ENCODE assay signal across 8 cellular contexts in genomic region chr9:127802576-127803443, GRCh38. TPM values are rescaled to one million over a fixed set of nuclear protein-coding genes. Genes with fewer than 3 reads are reported as not detected.
DNase-seq lines count a peak whose midpoint lies in the region; ATAC-seq and TF ChIP-seq lines count a peak whose summit lies in the region.

A gene with protein sequence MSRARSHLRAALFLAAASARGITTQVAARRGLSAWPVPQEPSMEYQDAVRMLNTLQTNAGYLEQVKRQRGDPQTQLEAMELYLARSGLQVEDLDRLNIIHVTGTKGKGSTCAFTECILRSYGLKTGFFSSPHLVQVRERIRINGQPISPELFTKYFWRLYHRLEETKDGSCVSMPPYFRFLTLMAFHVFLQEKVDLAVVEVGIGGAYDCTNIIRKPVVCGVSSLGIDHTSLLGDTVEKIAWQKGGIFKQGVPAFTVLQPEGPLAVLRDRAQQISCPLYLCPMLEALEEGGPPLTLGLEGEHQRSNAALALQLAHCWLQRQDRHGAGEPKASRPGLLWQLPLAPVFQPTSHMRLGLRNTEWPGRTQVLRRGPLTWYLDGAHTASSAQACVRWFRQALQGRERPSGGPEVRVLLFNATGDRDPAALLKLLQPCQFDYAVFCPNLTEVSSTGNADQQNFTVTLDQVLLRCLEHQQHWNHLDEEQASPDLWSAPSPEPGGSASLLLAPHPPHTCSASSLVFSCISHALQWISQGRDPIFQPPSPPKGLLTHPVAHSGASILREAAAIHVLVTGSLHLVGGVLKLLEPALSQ (plus strand): TSS chr9:127802882. CDS start chr9:127802925, 43 bp downstream.

- H3K27ac ChIP-seq in angular gyrus (ENCODE audit: low read depth, low read length) = peak within 1 kb of the TSS; percentile 91
- H3K27ac ChIP-seq in right atrium auricular region = peak within 1 kb of the TSS; percentile 93 to 96
- H3K27ac ChIP-seq in uterus = peak within 1 kb of the TSS; percentile 93 to 94

- H3K4me1 ChIP-seq in right atrium auricular region = peaks cover 0 to 27% of the 10 kb centered on the region in 2 donors
- H3K4me1 ChIP-seq in uterus = peaks cover 0 to 13% of the 10 kb centered on the region in 2 donors

- H3K27me3 ChIP-seq in right atrium auricular region = no peaks in the 10 kb centered on the region
- H3K27me3 ChIP-seq in uterus = no peaks in the 10 kb centered on the region

- H3K9me3 ChIP-seq in right atrium auricular region (no peaks in the 10 kb centered on the region), uterus (no peaks in the 10 kb centered on the region)

- H3K4me3 ChIP-seq in right atrium auricular region = peak within 1 kb of the TSS; percentile 54 to 71
- peak within 1 kb of the TSS; percentile 67 to 82 for H3K4me3 ChIP-seq in uterus

- TF ChIP-seq CTCF in GM13977 (IDR thresholded peaks at IDR 0.05; ENCODE audit: extremely low read depth, insufficient read depth, missing control alignments) (no peak), right atrium auricular region (IDR thresholded peaks at IDR 0.05) (no peak), uterus (IDR thresholded peaks at IDR 0.05) (peak in 1 of 4 experiments; percentile 21)

- intact Hi-C loops in T-helper 2 cell treated with Interferon-gamma antibody and Interleukin-4, amounts not matched to agents 100 ng/mL and 5 ng/mL, for 36 hours (cut with micrococcal nuclease) = loop anchor here (1.0 to 2.0 kb wide), 3 partner anchors 17 to 100 kb away; partner anchors contain the start of gene CDK9
- intact Hi-C loops in uterus (cut with DNase I; ENCODE audit: low total_unique reads) = no loop called here

- H3K36me3 ChIP-seq in right atrium auricular region = peaks cover 12% of the 10 kb centered on the region
- H3K36me3 ChIP-seq in uterus = no peaks in the 10 kb centered on the region

- peak in 1 of 2 donors; percentile 87 for TF ChIP-seq POLR2A in uterus (IDR thresholded peaks at IDR 0.05)

- peak; percentile 68 for ATAC-seq in HG02763 (IDR thresholded peaks at IDR 0.05; ENCODE audit: unreplicated experiment)

- DNase-seq in GM13977 (ENCODE audit: low spot score) (peak; percentile 99), NCI-H146 (lab: John Stamatoyannopoulos, UW) (peak; percentile 84), right atrium auricular region (ENCODE audit: low spot score) (peak; percentile 91), putamen (ENCODE audit: low spot score) (peak; percentile 82), uterus (peak; percentile 86 to 89)

- in situ Hi-C loops in GM13977 (cut with MboI; ENCODE audit: low pct_unique_long_range_greater_than_20kb, low sequenced_read_pairs, unreplicated experiment) = no loop called here

RNA-seq across cellular contexts. Expression of the gene that starts here (rescaled TPM):
- total RNA-seq in T-helper 2 cell treated with Interferon-gamma antibody and Interleukin-4, amounts not matched to agents 100 ng/mL and 5 ng/mL, for 36 hours = 91.1 and 97.5 TPM in 2 replicates
- total RNA-seq in right atrium auricular region (10 to 100 TPM; 43.9 to 47.0 TPM), uterus (100 to 1,000 TPM in 1 of 4 donors, 10 to 100 TPM in 3; 11.5 to 128 (median 46.6) TPM)

Comparison
In these comparisons a context has a peak if more than half of its experiments do, and no peak if none do; other contexts are left out.
1. Peak in every context shown above with its lines: DNase-seq, ATAC-seq, H3K4me3 ChIP-seq and H3K27ac ChIP-seq.